27 cellular contexts compared by ENCODE assay signal in the genomic region with DNA sequence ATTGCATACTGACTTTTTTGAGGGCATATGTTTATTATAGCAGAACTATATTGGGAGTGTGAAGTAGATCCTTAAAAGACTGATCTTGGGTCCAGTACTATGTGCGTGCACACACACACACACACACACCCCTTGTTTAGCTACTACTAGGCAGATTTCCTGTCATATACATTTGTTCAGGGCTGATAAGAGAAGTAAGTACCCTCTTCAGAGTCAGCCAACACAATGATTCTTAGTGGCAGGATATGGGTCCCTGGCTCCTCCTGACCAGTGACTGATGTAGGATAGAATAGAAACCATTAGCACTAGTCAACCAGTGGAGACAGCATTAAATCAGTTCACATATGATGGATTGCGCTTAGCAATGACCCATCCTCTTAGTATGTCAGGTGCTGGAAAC.
"Had no signal": no experiment of that assay in that cellular context is flagged by ENCODE, and none has a peak within 500 bp of the region (broad histone marks: within the 10 kb centered on the region; RNA-seq: fewer than 3 reads in every experiment).

No MANE protein-coding gene starts in this region.

- DNase-seq: activated CD4-positive, alpha-beta T cell treated with anti-CD3 and anti-CD28 coated beads for 48 hours; activated CD4-positive, alpha-beta T cell treated with anti-CD3 and anti-CD28 coated beads, Interleukin-2, amount 50 U/mL, for 4 hours; activated CD4-positive, CD25-positive, alpha-beta regulatory T cell treated with anti-CD3 and anti-CD28 coated beads, Interleukin-2, amount 50 U/mL, for 72 hours; activated CD8-positive, alpha-beta memory T cell treated with anti-CD3 and anti-CD28 coated beads, Interleukin-2, amount 50 U/mL, for 48 hours; activated CD8-positive, alpha-beta T cell treated with anti-CD3 and anti-CD28 coated beads, Interleukin-2, amount 10 ng/mL, durations not matched to agents 7 days and 5 days; activated naive CD4-positive, alpha-beta T cell treated with anti-CD3 and anti-CD28 coated beads, Interleukin-2, amount 50 U/mL, for 16 hours; activated naive CD8-positive, alpha-beta T cell treated with anti-CD3 and anti-CD28 coated beads, Interleukin-2, amount 10 ng/mL, durations not matched to agents 7 days and 5 days; activated T-cell treated with anti-CD3 and anti-CD28 coated beads, Interleukin-2, amount 50 U/mL, for 1 hour; adrenal gland; anterior cingulate cortex; MG63; MV-4-11; NCI-H1092 treated with DMSO at 0.1 percent for 48 hours; NCI-H1417 treated with DMSO at 0.1 percent for 48 hours; NCI-H1694; NCI-H2029; NCI-H2107; NCI-H226; NCI-H526; NCI-H82; Peyer's patch; Right ventricle myocardium superior; SJCRH30; SK-N-SH; SW 1271 had no signal

- H3K9me3 Mint-ChIP-seq: T-helper 2 cell treated with Interferon-gamma antibody and Interleukin-4, amounts not matched to agents 5 μg/mL and 100 μg/mL, for 36 hours had no signal

- H3K27ac Mint-ChIP-seq: activated CD8-positive, alpha-beta T cell treated with anti-CD3 and anti-CD28 coated beads, Interleukin-2, amount 10 ng/mL, durations not matched to agents 7 days and 5 days; activated naive CD8-positive, alpha-beta T cell treated with anti-CD3 and anti-CD28 coated beads, Interleukin-2, amount 10 ng/mL, durations not matched to agents 7 days and 5 days; T-helper 2 cell treated with Interferon-gamma antibody and Interleukin-4, amounts not matched to agents 5 μg/mL and 100 μg/mL, for 36 hours had no signal

- H3K4me3 Mint-ChIP-seq: activated CD8-positive, alpha-beta T cell treated with anti-CD3 and anti-CD28 coated beads, Interleukin-2, amount 10 ng/mL, durations not matched to agents 7 days and 5 days; activated naive CD8-positive, alpha-beta T cell treated with anti-CD3 and anti-CD28 coated beads, Interleukin-2, amount 10 ng/mL, durations not matched to agents 7 days and 5 days; T-helper 2 cell treated with Interferon-gamma antibody and Interleukin-4, amounts not matched to agents 5 μg/mL and 100 μg/mL, for 36 hours had no signal

- H3K9me2 ChIP-seq: SK-N-SH had no signal

- H3K9me3 ChIP-seq: adrenal gland, MG63, Peyer's patch, SJCRH30, SK-N-SH had no signal

- H3K4me3 ChIP-seq: adrenal gland, MG63, Peyer's patch, SJCRH30 had no signal

- H3K4me1 ChIP-seq: Peyer's patch had no signal

- H3K27ac ChIP-seq: adrenal gland, Peyer's patch, RWPE1, SJCRH30 had no signal

- H3K4me2 ChIP-seq: SK-N-SH had no signal

- H3K36me3 ChIP-seq: adrenal gland, MG63, Peyer's patch, SJCRH30 had no signal
